In the genomic region with DNA sequence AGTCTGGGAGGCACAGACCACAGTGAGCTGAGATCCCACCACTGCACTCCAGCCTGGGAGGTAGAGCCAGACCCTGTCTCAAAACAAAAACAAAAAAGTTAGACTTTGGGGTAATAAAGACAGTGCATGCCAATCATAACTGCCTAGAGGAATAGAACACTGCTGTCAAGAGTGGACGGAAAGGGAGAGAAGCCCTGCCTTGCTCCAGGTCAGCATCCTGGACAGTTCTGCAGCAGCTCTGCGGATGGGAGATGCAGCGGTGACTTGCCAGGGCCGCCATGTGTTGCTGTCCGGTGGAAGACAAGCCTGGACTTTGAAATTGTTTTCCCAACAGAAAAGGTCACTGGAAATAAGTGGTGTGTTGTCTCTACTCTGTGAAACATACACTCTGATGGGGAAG, we compare ENCODE assay signal across 19 cellular contexts.
DNase-seq lines count a peak whose midpoint lies in the region; ATAC-seq and TF ChIP-seq lines count a peak whose summit lies in the region.
"Had no signal": no experiment of that assay in that cellular context is flagged by ENCODE, and none has a peak within 500 bp of the region (broad histone marks: within the 10 kb centered on the region; RNA-seq: fewer than 3 reads in every experiment).

No MANE protein-coding gene starts in this region.

- no peak overlapping the region for H3K27ac ChIP-seq in WERI-Rb-1
- H3K27ac ChIP-seq in osteoblast (ENCODE audit: low read depth, low read length) = no peak overlapping the region
- H3K27ac ChIP-seq in spleen = no peak overlapping the region

- H2AFZ ChIP-seq in osteoblast (ENCODE audit: low read length) = no peak overlapping the region

- DNase-seq in WERI-Rb-1 (peak; percentile 1), endothelial cell (ENCODE audit: low spot score) (no peak), osteoblast (ENCODE audit: insufficient read length, low spot score, missing footprints) (peak; percentile 72), spleen (peak; percentile 52), CD1c-positive myeloid dendritic cell (ENCODE audit: extremely low spot score) (no peak)
- DNase-seq: ACHN; BE2C; C1 segment of cervical spinal cord; CD4-positive, alpha-beta T cell; DMS153; DMS79; GDM1; GOT3; H7; HFFc6; IMR-90 had no signal

- H4K20me1 ChIP-seq in osteoblast (ENCODE audit: insufficient read depth, low read length) = no peaks in the 10 kb centered on the region

- TF ChIP-seq CTCF in WERI-Rb-1 (IDR thresholded peaks at IDR 0.05; ENCODE audit: low read depth, low read length) = no peak
- no peak for TF ChIP-seq CTCF in endothelial cell (IDR thresholded peaks at IDR 0.05; ENCODE audit: unreplicated experiment)
- TF ChIP-seq CTCF in osteoblast (IDR thresholded peaks at IDR 0.05; ENCODE audit: extremely low read depth, low read depth, low read length) = no peak
- TF ChIP-seq CTCF in spleen (IDR thresholded peaks at IDR 0.05 in 8 of 11, conservative IDR thresholded peaks at IDR 0.05 in 3 of 11) = no peak

- no peaks in the 10 kb centered on the region for H3K4me1 Mint-ChIP-seq in endothelial cell (ENCODE audit: unreplicated experiment)

- H3K4me2 ChIP-seq in osteoblast (ENCODE audit: insufficient read depth, low read length) = no peak overlapping the region

- intact Hi-C loops in spleen (cut with DNase I; ENCODE audit: low total_unique reads) = no loop called here

- peaks cover 75% of the 10 kb centered on the region for H3K9me3 Mint-ChIP-seq in endothelial cell (ENCODE audit: unreplicated experiment)

- H3K4me3 ChIP-seq in WERI-Rb-1 (ENCODE audit: low read depth, low read length) = no peak overlapping the region
- H3K4me3 ChIP-seq in osteoblast (ENCODE audit: insufficient read depth, low read length) = no peak overlapping the region
- H3K4me3 ChIP-seq in spleen = no peak overlapping the region

- H3K27me3 ChIP-seq in WERI-Rb-1 (ENCODE audit: insufficient read depth, low read depth, severe bottlenecking) (no peaks in the 10 kb centered on the region), osteoblast (ENCODE audit: insufficient read depth, low read length) (no peaks in the 10 kb centered on the region), spleen (replicated peaks in 1 of 7) (peaks cover 0 to 8% (median 0%) of the 10 kb centered on the region in 7 donors)
- H3K27me3 ChIP-seq: BE2C had no signal

- peaks cover 25% of the 10 kb centered on the region for H3K27me3 Mint-ChIP-seq in endothelial cell (ENCODE audit: unreplicated experiment)

- TF ChIP-seq POLR2A in spleen (IDR thresholded peaks at IDR 0.05) = no peak

- no peaks in the 10 kb centered on the region for H3K36me3 ChIP-seq in WERI-Rb-1
- H3K36me3 ChIP-seq in osteoblast (ENCODE audit: insufficient read depth, low read length) = no peaks in the 10 kb centered on the region
- no peaks in the 10 kb centered on the region for H3K36me3 ChIP-seq in spleen
- H3K36me3 ChIP-seq: BE2C had no signal

- H3K9me3 ChIP-seq in WERI-Rb-1 (ENCODE audit: severe bottlenecking) = no peaks in the 10 kb centered on the region
- no peaks in the 10 kb centered on the region for H3K9me3 ChIP-seq in osteoblast (ENCODE audit: low read depth, low read length)
- H3K9me3 ChIP-seq in spleen = no peaks in the 10 kb centered on the region
- H3K9me3 ChIP-seq: BE2C had no signal

- H3K4me1 ChIP-seq in osteoblast (ENCODE audit: insufficient read depth, low read length) = no peaks in the 10 kb centered on the region
- H3K4me1 ChIP-seq in spleen = no peaks in the 10 kb centered on the region
- H3K4me1 ChIP-seq: BE2C had no signal

- H3K4me3 Mint-ChIP-seq in endothelial cell (ENCODE audit: unreplicated experiment) = peak overlapping the region; percentile 11
- H3K4me3 Mint-ChIP-seq: CD4-positive, alpha-beta T cell; HFFc6 had no signal

- 81 to 92% (median 88%) methylated on average over 5 of the region's 5 CpGs for WGBS in spleen, 5 donors

- H3K79me2 ChIP-seq in osteoblast (ENCODE audit: insufficient read depth, low read length) = no peaks in the 10 kb centered on the region

- peaks cover 30% of the 10 kb centered on the region for H3K36me3 Mint-ChIP-seq in endothelial cell (ENCODE audit: low read depth, unreplicated experiment)

- ATAC-seq in activated CD4-positive, CD25-positive, alpha-beta regulatory T cell treated with anti-CD3 and anti-CD28 coated beads, Interleukin-2, amount 50 U/mL, for 24 hours = no peak
- no peak for ATAC-seq in GM18909 (IDR thresholded peaks at IDR 0.05; ENCODE audit: poor library complexity, unreplicated experiment)
- ATAC-seq: HCT116 had no signal

- no peak overlapping the region for H3K27ac Mint-ChIP-seq in endothelial cell (ENCODE audit: unreplicated experiment)
- H3K27ac Mint-ChIP-seq: CD4-positive, alpha-beta T cell; HFFc6 had no signal

Comparison
In these comparisons a context has a peak if more than half of its experiments do, and no peak if none do; other contexts are left out.
1. DNase-seq: peak in WERI-Rb-1 (single experiment), osteoblast (single experiment) and spleen (single experiment); none in endothelial cell (single experiment) and CD1c-positive myeloid dendritic cell (single experiment).